In the genomic region with DNA sequence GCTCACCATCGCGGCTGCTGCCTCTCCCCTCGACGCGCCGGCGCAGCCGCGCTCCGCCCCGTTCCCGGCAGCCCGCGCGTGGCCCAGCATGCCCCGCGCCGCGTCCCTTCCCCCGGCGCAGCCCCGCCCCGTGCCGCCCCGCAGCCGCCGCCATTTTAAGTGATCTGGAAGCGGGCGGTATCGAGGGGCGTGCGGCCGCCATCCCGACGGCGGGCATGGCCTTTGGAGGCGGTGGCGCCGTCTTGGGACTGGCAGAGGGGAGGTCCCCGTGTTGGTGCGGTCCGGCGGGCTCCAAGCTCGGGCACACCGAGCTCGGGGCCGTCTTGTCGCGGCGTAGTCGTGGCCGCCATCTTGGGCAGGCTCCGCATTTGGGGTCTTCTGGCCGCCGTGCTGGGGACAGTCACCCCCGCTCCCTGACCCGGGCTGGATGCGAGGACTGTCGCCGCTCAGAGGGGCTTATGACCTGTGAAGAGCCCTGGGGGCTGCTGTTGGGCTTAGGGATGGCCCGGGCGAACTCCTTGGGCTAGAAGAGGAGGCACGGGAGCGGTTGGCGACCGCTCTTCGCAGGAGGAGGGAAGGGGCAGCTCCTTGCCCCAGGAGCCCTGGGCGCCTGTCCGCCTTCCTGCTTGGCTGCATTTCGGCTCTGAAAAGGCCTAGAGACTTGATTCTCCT, we compare ENCODE assay signal across 8 cellular contexts. TPM values are rescaled to one million over a fixed set of nuclear protein-coding genes. Genes with fewer than 3 reads are reported as not detected.
DNase-seq lines count a peak whose midpoint lies in the region; ATAC-seq and TF ChIP-seq lines count a peak whose summit lies in the region.

TSS of gene ELOB (minus strand) at position 50 of the 672 bp plus-strand sequence. CDS start at position 9, 41 bp downstream.

- peaks cover 25% of the 10 kb centered on the region for H3K4me1 Mint-ChIP-seq in activated CD4-positive, alpha-beta T cell treated with anti-CD3 and anti-CD28 coated beads, Interleukin-2, amount 10 ng/mL, durations not matched to agents 24 days and 14 days

- no peaks in the 10 kb centered on the region for H3K27me3 Mint-ChIP-seq in activated CD4-positive, alpha-beta T cell treated with anti-CD3 and anti-CD28 coated beads, Interleukin-2, amount 10 ng/mL, durations not matched to agents 24 days and 14 days

- no peak for TF ChIP-seq CTCF in coronary artery (IDR thresholded peaks at IDR 0.05)

- H3K27ac ChIP-seq in coronary artery: peak within 1 kb of the TSS; percentile 98 to 99

- ATAC-seq in GM18868 (IDR thresholded peaks at IDR 0.05; ENCODE audit: unreplicated experiment) (peak; percentile 82), HG03139 (IDR thresholded peaks at IDR 0.05; ENCODE audit: unreplicated experiment) (peak; percentile 62)

- peak; percentile 97 for DNase-seq in AG08395 (ENCODE audit: low spot score)
- peak; percentile 54 for DNase-seq in NCI-H446 treated with DMSO at 0.1 percent for 48 hours (lab: John Stamatoyannopoulos, UW)
- peak; percentile 97 for DNase-seq in activated CD4-positive, alpha-beta T cell treated with anti-CD3 and anti-CD28 coated beads, Interleukin-2, amount 10 ng/mL, durations not matched to agents 24 days and 14 days
- peak; percentile 88 for DNase-seq in coronary artery (ENCODE audit: low spot score)
- DNase-seq in left kidney (ENCODE audit: low read depth, low spot score): peak; percentile 96
- peak; percentile 88 for DNase-seq in stimulated activated CD4-positive, alpha-beta T cell treated with anti-CD3 and anti-CD28 coated beads, Interleukin-1b, Interleukin-23, amount 100 ng/mL, for 48 hours

- peak within 1 kb of the TSS; percentile 95 for H3K27ac Mint-ChIP-seq in activated CD4-positive, alpha-beta T cell treated with anti-CD3 and anti-CD28 coated beads, Interleukin-2, amount 10 ng/mL, durations not matched to agents 24 days and 14 days

- H3K4me3 Mint-ChIP-seq in activated CD4-positive, alpha-beta T cell treated with anti-CD3 and anti-CD28 coated beads, Interleukin-2, amount 10 ng/mL, durations not matched to agents 24 days and 14 days: peak within 1 kb of the TSS; percentile 92

- intact Hi-C loops in activated CD4-positive, alpha-beta T cell treated with anti-CD3 and anti-CD28 coated beads, Interleukin-2, amount 10 ng/mL, durations not matched to agents 24 days and 14 days (cut with micrococcal nuclease): loop anchor here (1.0 to 5.0 kb wide), 2 partner anchors 25 to 90 kb away; partner anchors contain the start of gene SRRM2

- H3K36me3 Mint-ChIP-seq in activated CD4-positive, alpha-beta T cell treated with anti-CD3 and anti-CD28 coated beads, Interleukin-2, amount 10 ng/mL, durations not matched to agents 24 days and 14 days (ENCODE audit: low read depth): peaks cover 22% of the 10 kb centered on the region

- H3K9me3 Mint-ChIP-seq in activated CD4-positive, alpha-beta T cell treated with anti-CD3 and anti-CD28 coated beads, Interleukin-2, amount 10 ng/mL, durations not matched to agents 24 days and 14 days: no peaks in the 10 kb centered on the region

- H3K4me3 ChIP-seq in coronary artery: peak within 1 kb of the TSS; percentile 94

RNA-seq across cellular contexts. Expression of gene ELOB, which starts in this region (rescaled TPM):
- 241 and 259 TPM in 2 replicates for total RNA-seq in activated CD4-positive, alpha-beta T cell treated with anti-CD3 and anti-CD28 coated beads, Interleukin-2, amount 10 ng/mL, durations not matched to agents 24 days and 14 days

Comparison
In these comparisons a context has a peak if more than half of its experiments do, and no peak if none do; other contexts are left out.
1. Peak in every context shown above with its lines: DNase-seq, ATAC-seq, H3K4me3 ChIP-seq and H3K27ac ChIP-seq.